ENCODE assay signal across 22 cellular contexts in genomic region chrX:48902776-48903175, GRCh38.
"Had no signal": no experiment of that assay in that cellular context is flagged by ENCODE, and none has a peak within 500 bp of the region (broad histone marks: within the 10 kb centered on the region; RNA-seq: fewer than 3 reads in every experiment).

No MANE protein-coding gene starts in this region.

- ATAC-seq: effector memory CD8-positive, alpha-beta T cell; left ventricle myocardium superior; lower lobe of right lung; natural killer cell; sciatic nerve; stimulated activated memory B cell treated with anti-CD40 and anti-IgM and Interleukin-4, amounts not matched to agents 10 μg/mL and 1 μg/mL and 100 μg/mL, for 72 hours; stimulated activated naive CD8-positive, alpha-beta T cell treated with anti-CD3 and anti-CD28 coated beads, Interleukin-15, Interleukin-2, amounts not matched to agents 100 U/mL and 50 U/mL, for 24 hours had no signal

- H3K4me3 Mint-ChIP-seq: effector memory CD8-positive, alpha-beta T cell; immature natural killer cell; natural killer cell; stimulated activated memory B cell treated with anti-CD40 and anti-IgM and Interleukin-4, amounts not matched to agents 10 μg/mL and 1 μg/mL and 100 μg/mL, for 72 hours; type B pancreatic cell had no signal

- H3K27ac Mint-ChIP-seq: stimulated activated memory B cell treated with anti-CD40 and anti-IgM and Interleukin-4, amounts not matched to agents 10 μg/mL and 1 μg/mL and 100 μg/mL, for 72 hours; type B pancreatic cell had no signal

- H3K4me3 ChIP-seq: lower lobe of right lung, smooth muscle cell, testis, tibial artery had no signal

- H3K36me3 Mint-ChIP-seq: immature natural killer cell, natural killer cell, type B pancreatic cell had no signal

- DNase-seq: cortex of kidney; effector memory CD8-positive, alpha-beta T cell; hypothalamus; immature natural killer cell; islet precursor cell; left ventricle myocardium superior; lower lobe of right lung; natural killer cell; occipital lobe; stimulated activated CD4-positive, alpha-beta T cell treated with anti-CD3 and anti-CD28 coated beads, Interleukin-12 subunit alpha, Interleukin-12 subunit beta, amount 100 ng/mL, for 4 hours; stimulated activated CD4-positive, alpha-beta T cell treated with anti-CD3 and anti-CD28 coated beads, Interleukin-1b, Interleukin-23, amount 100 ng/mL, for 48 hours; stimulated activated CD4-positive, alpha-beta T cell treated with anti-CD3 and anti-CD28 coated beads, Interleukin-4, amount 100 ng/mL, for 24 hours; stimulated activated naive CD8-positive, alpha-beta T cell treated with anti-CD3 and anti-CD28 coated beads, Interleukin-15, Interleukin-2, amounts not matched to agents 100 U/mL and 50 U/mL, for 24 hours; substantia nigra; testis; tibial artery had no signal

- H3K27me3 Mint-ChIP-seq: effector memory CD8-positive, alpha-beta T cell; progenitor cell of endocrine pancreas; stimulated activated memory B cell treated with anti-CD40 and anti-IgM and Interleukin-4, amounts not matched to agents 10 μg/mL and 1 μg/mL and 100 μg/mL, for 72 hours; type B pancreatic cell had no signal

- H3K27ac ChIP-seq: lower lobe of right lung, parathyroid adenoma, testis, tibial artery had no signal

- H3K9me3 Mint-ChIP-seq: effector memory CD8-positive, alpha-beta T cell; immature natural killer cell; natural killer cell; stimulated activated memory B cell treated with anti-CD40 and anti-IgM and Interleukin-4, amounts not matched to agents 10 μg/mL and 1 μg/mL and 100 μg/mL, for 72 hours; type B pancreatic cell had no signal
